In the genomic region with DNA sequence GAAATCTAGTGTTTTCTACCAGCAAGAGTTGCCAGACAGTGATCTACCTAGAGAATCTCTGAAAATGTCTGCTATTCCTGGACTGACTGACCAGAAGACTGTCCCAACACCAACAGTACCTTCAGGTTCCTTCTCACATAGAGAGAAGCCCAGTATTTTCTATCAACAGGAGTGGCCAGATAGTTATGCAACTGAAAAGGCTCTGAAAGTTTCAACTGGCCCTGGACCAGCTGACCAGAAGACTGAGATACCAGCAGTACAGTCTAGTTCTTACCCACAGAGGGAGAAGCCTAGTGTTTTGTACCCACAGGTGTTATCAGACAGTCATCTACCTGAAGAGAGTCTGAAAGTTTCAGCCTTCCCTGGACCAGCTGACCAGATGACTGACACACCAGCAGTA, we compare ENCODE assay signal across 26 cellular contexts.
"Had no signal": no experiment of that assay in that cellular context is flagged by ENCODE, and none has a peak within 500 bp of the region (broad histone marks: within the 10 kb centered on the region; RNA-seq: fewer than 3 reads in every experiment).

No MANE protein-coding gene starts in this region.

- H3K4me3 ChIP-seq: stomach, suprapubic skin, testis, thoracic aorta, thyroid gland, tibial artery, tibial nerve, transverse colon, upper lobe of left lung, upper lobe of right lung, uterus, vagina had no signal

- DNase-seq: stimulated activated CD4-positive, alpha-beta T cell treated with anti-CD3 and anti-CD28 coated beads, Interleukin-2, amount 100 ng/mL, for 48 hours; stimulated activated CD4-positive, alpha-beta T cell treated with anti-CD3 and anti-CD28 coated beads, Interleukin-4, amount 100 ng/mL, for 1 hour; stimulated activated CD4-positive, alpha-beta T cell treated with anti-CD3 and anti-CD28 coated beads, Interleukin-4, amount 100 ng/mL, for 24 hours; stimulated activated CD4-positive, alpha-beta T cell treated with anti-CD3 and anti-CD28 coated beads, Interleukin-4, amount 100 ng/mL, for 4 hours; stimulated activated CD8-positive, alpha-beta memory T cell treated with anti-CD3 and anti-CD28 coated beads, Interleukin-4, amount 100 ng/mL, for 48 hours; stimulated activated naive B cell treated with anti-CD40 and anti-IgM and Interleukin-4, amounts not matched to agents 10 μg/mL and 1 μg/mL and 100 μg/mL, for 72 hours; stimulated activated naive CD4-positive, alpha-beta T cell; stimulated activated naive CD4-positive, alpha-beta T cell treated with Interleukin-2 at 50 U/mL for 16 hours; stimulated activated naive CD8-positive, alpha-beta T cell treated with anti-CD3 and anti-CD28 coated beads, Interleukin-15, amount 100 ng/mL, for 72 hours; stimulated activated naive CD8-positive, alpha-beta T cell treated with anti-CD3 and anti-CD28 coated beads, Interleukin-15, Interleukin-2, amounts not matched to agents 100 U/mL and 50 U/mL, for 24 hours; stomach; testis; thyroid gland; tibial artery; transverse colon; trophoblast cell; upper lobe of left lung; upper lobe of right lung; uterus had no signal

- H3K9me3 ChIP-seq: stomach, suprapubic skin, testis, thoracic aorta, thyroid gland, tibial artery, transverse colon, upper lobe of left lung, upper lobe of right lung, uterus, vagina had no signal

- ATAC-seq: stimulated activated effector memory CD8-positive, alpha-beta T cell treated with anti-CD3 and anti-CD28 coated beads, Interleukin-12 subunit alpha, Interleukin-12 subunit beta, amount 100 ng/mL, for 72 hours; stimulated activated memory B cell treated with anti-CD40 and anti-IgM and Interleukin-4, amounts not matched to agents 10 μg/mL and 1 μg/mL and 100 μg/mL, for 72 hours; stimulated activated naive B cell treated with anti-CD40 and anti-IgM and Interleukin-4, amounts not matched to agents 10 μg/mL and 1 μg/mL and 100 μg/mL, for 72 hours; stimulated activated naive CD8-positive, alpha-beta T cell treated with anti-CD3 and anti-CD28 coated beads, Interleukin-15, amount 100 ng/mL, for 72 hours; stimulated activated naive CD8-positive, alpha-beta T cell treated with anti-CD3 and anti-CD28 coated beads, Interleukin-15, Interleukin-2, amounts not matched to agents 100 U/mL and 50 U/mL, for 24 hours; upper lobe of right lung had no signal

- H3K27me3 ChIP-seq: stomach, suprapubic skin, testis, thyroid gland, tibial artery, tibial nerve, transverse colon, upper lobe of left lung, upper lobe of right lung, uterus, vagina had no signal

- H3K36me3 ChIP-seq: uterus had no signal

- H3K4me1 ChIP-seq: stomach, suprapubic skin, testis, thyroid gland, tibial artery, tibial nerve, transverse colon, upper lobe of left lung, upper lobe of right lung, uterus, vagina had no signal

- FAIRE-seq: urothelium cell line had no signal

- H3K27ac ChIP-seq: stomach, suprapubic skin, testis, thoracic aorta, thyroid gland, tibial artery, tibial nerve, transverse colon, upper lobe of left lung, upper lobe of right lung, uterus, vagina had no signal
